8 cellular contexts compared by ENCODE assay signal in genomic region chr12:94150483-94151225, GRCh38. TPM values are rescaled to one million over a fixed set of nuclear protein-coding genes. Genes with fewer than 3 reads are reported as not detected.
DNase-seq lines count a peak whose midpoint lies in the region; ATAC-seq, FAIRE-seq and TF ChIP-seq lines count a peak whose summit lies in the region.

No MANE protein-coding gene starts in this region.

- H3K9me3 Mint-ChIP-seq in activated naive CD8-positive, alpha-beta T cell (ENCODE audit: low read depth): no peaks in the 10 kb centered on the region
- H3K9me3 Mint-ChIP-seq in stimulated activated memory B cell treated with anti-CD40 and anti-IgM and Interleukin-4, amounts not matched to agents 10 μg/mL and 1 μg/mL and 100 μg/mL, for 72 hours: no peaks in the 10 kb centered on the region

- no peaks in the 10 kb centered on the region for H3K27me3 Mint-ChIP-seq in activated naive CD8-positive, alpha-beta T cell
- H3K27me3 Mint-ChIP-seq in stimulated activated memory B cell treated with anti-CD40 and anti-IgM and Interleukin-4, amounts not matched to agents 10 μg/mL and 1 μg/mL and 100 μg/mL, for 72 hours: no peaks in the 10 kb centered on the region

- no peaks in the 10 kb centered on the region for H3K36me3 Mint-ChIP-seq in activated naive CD8-positive, alpha-beta T cell
- peaks cover 22% of the 10 kb centered on the region for H3K36me3 Mint-ChIP-seq in stimulated activated memory B cell treated with anti-CD40 and anti-IgM and Interleukin-4, amounts not matched to agents 10 μg/mL and 1 μg/mL and 100 μg/mL, for 72 hours

- peak; percentile 2 for ATAC-seq in stimulated activated memory B cell treated with anti-CD40 and anti-IgM and Interleukin-4, amounts not matched to agents 10 μg/mL and 1 μg/mL and 100 μg/mL, for 72 hours
- no peak for ATAC-seq in GM21360 (IDR thresholded peaks at IDR 0.05; ENCODE audit: unreplicated experiment)

- H3K27ac Mint-ChIP-seq in activated naive CD8-positive, alpha-beta T cell: peak overlapping the region; percentile 41
- peak overlapping the region; percentile 83 for H3K27ac Mint-ChIP-seq in stimulated activated memory B cell treated with anti-CD40 and anti-IgM and Interleukin-4, amounts not matched to agents 10 μg/mL and 1 μg/mL and 100 μg/mL, for 72 hours

- peaks cover 34% of the 10 kb centered on the region for H3K4me1 Mint-ChIP-seq in activated naive CD8-positive, alpha-beta T cell (ENCODE audit: low read depth)
- peaks cover 68% of the 10 kb centered on the region for H3K4me1 Mint-ChIP-seq in stimulated activated memory B cell treated with anti-CD40 and anti-IgM and Interleukin-4, amounts not matched to agents 10 μg/mL and 1 μg/mL and 100 μg/mL, for 72 hours

- H3K4me3 Mint-ChIP-seq in activated naive CD8-positive, alpha-beta T cell: peak overlapping the region; percentile 89
- H3K4me3 Mint-ChIP-seq in stimulated activated memory B cell treated with anti-CD40 and anti-IgM and Interleukin-4, amounts not matched to agents 10 μg/mL and 1 μg/mL and 100 μg/mL, for 72 hours: peak overlapping the region; percentile 98

- no peak for TF ChIP-seq POLR2A in GM12891 (IDR thresholded peaks at IDR 0.05; ENCODE audit: low read depth, low read length)

- DNase-seq in GM12891 (ENCODE audit: insufficient read length, low spot score) (no peak), NCI-H748 (lab: John Stamatoyannopoulos, UW; ENCODE audit: unreplicated experiment) (peak; percentile 80), left kidney (ENCODE audit: low read depth, low spot score) (peak; percentile 37), putamen (ENCODE audit: low spot score) (no peak), NCI-H446 treated with DMSO at 0.1 percent for 48 hours (lab: John Stamatoyannopoulos, UW) (no peak)

- FAIRE-seq in GM12891 (lab: Jason Lieb, UNC): peak; percentile 95

TF ChIP-seq in GM12891, 5 proteins besides CTCF, POLR2A, EP300 and RAD21:
- TF ChIP-seq POLR2AphosphoS5 (IDR thresholded peaks at IDR 0.05; ENCODE audit: low read depth, low read length): no peak
- no peak for TF ChIP-seq POU2F2 (IDR thresholded peaks at IDR 0.05; ENCODE audit: low read depth, low read length)
- no peak for TF ChIP-seq TAF1 (IDR thresholded peaks at IDR 0.05; ENCODE audit: low read depth, low read length)
- no peak for TF ChIP-seq SPI1 (IDR thresholded peaks at IDR 0.05; ENCODE audit: low read depth, low read length)
- TF ChIP-seq PAX5 (IDR thresholded peaks at IDR 0.05; ENCODE audit: insufficient read depth, low read length, severe bottlenecking): no peak

RNA-seq across cellular contexts. Expression of gene PLXNC1, which starts 2.3 kb away (rescaled TPM):
- 9.9 TPM for polyA plus RNA-seq in GM12891 (2012; ENCODE audit: low read depth, missing spikeins)

Comparison
In these comparisons a context has a peak if more than half of its experiments do, and no peak if none do; other contexts are left out.
1. DNase-seq: peak in NCI-H748 (single experiment) and left kidney (single experiment); none in GM12891 (single experiment), putamen (single experiment) and NCI-H446 treated with DMSO at 0.1 percent for 48 hours (single experiment).